ENCODE assay signal across 20 cellular contexts in genomic region chr22:30556388-30556787, GRCh38. TPM values are rescaled to one million over a fixed set of nuclear protein-coding genes. Genes with fewer than 3 reads are reported as not detected.
A peak's percentile ranks its signal among the peaks of the same experiment; 100 is the strongest.
DNase-seq lines count a peak whose midpoint lies in the region; ATAC-seq and TF ChIP-seq lines count a peak whose summit lies in the region.
"Had no signal": no experiment of that assay in that cellular context is flagged by ENCODE, and none has a peak within 500 bp of the region (broad histone marks: within the 10 kb centered on the region; RNA-seq: fewer than 3 reads in every experiment).

No MANE protein-coding gene starts in this region.

- no peaks in the 10 kb centered on the region for H3F3A ChIP-seq in Loucy (ENCODE audit: low read depth)

- H3K27me3 ChIP-seq in Loucy (ENCODE audit: insufficient read depth, low read length, poor library complexity, severe bottlenecking) (no peaks in the 10 kb centered on the region), right lobe of liver (no peaks in the 10 kb centered on the region), SJCRH30 (no peaks in the 10 kb centered on the region)

- H4K20me1 ChIP-seq in Loucy (ENCODE audit: insufficient read depth, low read length, poor library complexity, severe bottlenecking): no peaks in the 10 kb centered on the region

- no peak overlapping the region for H3K27ac Mint-ChIP-seq in WTC11
- H3K27ac Mint-ChIP-seq: stimulated activated effector memory CD8-positive, alpha-beta T cell treated with anti-CD3 and anti-CD28 coated beads, Interleukin-12 subunit alpha, Interleukin-12 subunit beta, amount 100 ng/mL, for 72 hours; type B pancreatic cell had no signal

- ATAC-seq in WTC11 (peak; percentile 23; the same call in 1 of the 2 replicates), right lobe of liver (peak; percentile 47 to 70 (median 56))

- no peaks in the 10 kb centered on the region for H3K9me3 Mint-ChIP-seq in WTC11
- H3K9me3 Mint-ChIP-seq: stimulated activated effector memory CD8-positive, alpha-beta T cell treated with anti-CD3 and anti-CD28 coated beads, Interleukin-12 subunit alpha, Interleukin-12 subunit beta, amount 100 ng/mL, for 72 hours; type B pancreatic cell had no signal

- H3K4me1 ChIP-seq in Loucy (ENCODE audit: insufficient read depth, low read length, poor library complexity, severe bottlenecking) (no peaks in the 10 kb centered on the region), right lobe of liver (no peaks in the 10 kb centered on the region), SJCRH30 (no peaks in the 10 kb centered on the region)
- H3K4me1 ChIP-seq: lower lobe of right lung had no signal

- no peaks in the 10 kb centered on the region for H3K36me3 ChIP-seq in Loucy (ENCODE audit: insufficient read depth, low read length)
- no peaks in the 10 kb centered on the region for H3K36me3 ChIP-seq in right lobe of liver
- H3K36me3 ChIP-seq in SJCRH30: no peaks in the 10 kb centered on the region
- H3K36me3 ChIP-seq: lower lobe of right lung had no signal

- H3K4me3 Mint-ChIP-seq in WTC11: no peak overlapping the region
- H3K4me3 Mint-ChIP-seq: stimulated activated effector memory CD8-positive, alpha-beta T cell treated with anti-CD3 and anti-CD28 coated beads, Interleukin-12 subunit alpha, Interleukin-12 subunit beta, amount 100 ng/mL, for 72 hours; type B pancreatic cell had no signal

- H3K9me2 ChIP-seq in Loucy (replicated peaks; ENCODE audit: low read depth, low read length): no peaks in the 10 kb centered on the region

- H3K4me2 ChIP-seq in Loucy (ENCODE audit: low read depth, low read length, poor library complexity, severe bottlenecking): no peak overlapping the region
- H3K4me2 ChIP-seq: PC-9 had no signal

- DNase-seq in DMS 273 (lab: John Stamatoyannopoulos, UW; ENCODE audit: unreplicated experiment) (peak; percentile 49), DMS 273 treated with DMSO at 0.1 percent for 48 hours (lab: John Stamatoyannopoulos, UW) (no peak), WTC11 (ENCODE audit: low spot score) (no peak), right lobe of liver (no peak), SJCRH30 (no peak), NCI-H128 (lab: John Stamatoyannopoulos, UW; ENCODE audit: unreplicated experiment) (no peak)
- DNase-seq in activated CD4-positive, alpha-beta T cell treated with anti-CD3 and anti-CD28 coated beads for 1 hour: no peak
- DNase-seq: activated CD4-positive, CD25-positive, alpha-beta regulatory T cell; anterior cingulate cortex; foreskin melanocyte; lower lobe of right lung; NCI-H187 treated with DMSO at 0.1 percent for 48 hours; NCI-H524 treated with DMSO at 0.1 percent for 48 hours; PC-9 had no signal

- no peak for TF ChIP-seq POLR2A in right lobe of liver (IDR thresholded peaks at IDR 0.05)

- H3K9ac ChIP-seq in Loucy (ENCODE audit: low read depth, low read length, poor library complexity, severe bottlenecking): no peak overlapping the region

- H3K4me3 ChIP-seq in Loucy (ENCODE audit: low read length, poor library complexity, severe bottlenecking) (no peak overlapping the region), right lobe of liver (no peak overlapping the region), SJCRH30 (no peak overlapping the region)
- H3K4me3 ChIP-seq: lower lobe of right lung, PC-9 had no signal

- H3K36me3 Mint-ChIP-seq in WTC11: no peaks in the 10 kb centered on the region
- H3K36me3 Mint-ChIP-seq: stimulated activated effector memory CD8-positive, alpha-beta T cell treated with anti-CD3 and anti-CD28 coated beads, Interleukin-12 subunit alpha, Interleukin-12 subunit beta, amount 100 ng/mL, for 72 hours; type B pancreatic cell had no signal

- H3K27me3 Mint-ChIP-seq in WTC11 (ENCODE audit: low read depth): no peaks in the 10 kb centered on the region
- H3K27me3 Mint-ChIP-seq: type B pancreatic cell had no signal

- POLR2A ChIA-PET in WTC11 (lab: Charles Lee): no interaction called here

- H3K4me1 Mint-ChIP-seq in WTC11: peaks cover 30% of the 10 kb centered on the region
- H3K4me1 Mint-ChIP-seq: stimulated activated effector memory CD8-positive, alpha-beta T cell treated with anti-CD3 and anti-CD28 coated beads, Interleukin-12 subunit alpha, Interleukin-12 subunit beta, amount 100 ng/mL, for 72 hours had no signal

- no peak overlapping the region for H3K27ac ChIP-seq in right lobe of liver
- no peak overlapping the region for H3K27ac ChIP-seq in SJCRH30
- H3K27ac ChIP-seq: 22Rv1, lower lobe of right lung, PC-9 had no signal

- 59% methylated on average over 4 of the region's 6 CpGs for WGBS in right lobe of liver (ENCODE audit: insufficient coverage, low coverage, low lambda C conversion rate, missing lambda C conversion rate)

- H3K79me2 ChIP-seq in Loucy (ENCODE audit: insufficient read depth, low read length): no peaks in the 10 kb centered on the region

- CTCF ChIA-PET in WTC11 (lab: Charles Lee): interaction anchor here (1.1 to 2.3 kb wide), 10 partner anchors 9 to 198 kb away, joined by 3 to 9 read pairs (median 5); partner anchors contain the start of gene GAL3ST1

- intact Hi-C loops in right lobe of liver (cut with DNase I): no loop called here

- H2AFZ ChIP-seq in Loucy (ENCODE audit: low read length): no peak overlapping the region
- H2AFZ ChIP-seq: PC-9 had no signal

- TF ChIP-seq CTCF in Loucy (conservative IDR thresholded peaks at IDR 0.05; ENCODE audit: low read length): peak; percentile 30
- no peak for TF ChIP-seq CTCF in WTC11 (IDR thresholded peaks at IDR 0.05)
- TF ChIP-seq CTCF in right lobe of liver (IDR thresholded peaks at IDR 0.05): peak in 1 of 4 donors; percentile 24

- H3K9me3 ChIP-seq in Loucy (ENCODE audit: insufficient read depth, low read depth, low read length) (no peaks in the 10 kb centered on the region), right lobe of liver (no peaks in the 10 kb centered on the region), SJCRH30 (replicated peaks) (no peaks in the 10 kb centered on the region)
- H3K9me3 ChIP-seq: lower lobe of right lung had no signal

TF ChIP-seq in WTC11, 78 proteins besides CTCF, POLR2A, EP300 and RAD21:
- no peak for TF ChIP-seq NR1H2 (CRISPR knock-in tag; IDR thresholded peaks at IDR 0.05)
- TF ChIP-seq JAZF1 (CRISPR knock-in tag; IDR thresholded peaks at IDR 0.05): no peak
- TF ChIP-seq CREB1 (CRISPR knock-in tag; IDR thresholded peaks at IDR 0.05): no peak
- TF ChIP-seq NFATC4 (CRISPR knock-in tag; IDR thresholded peaks at IDR 0.05): no peak
- TF ChIP-seq GTF2I (CRISPR knock-in tag; conservative IDR thresholded peaks at IDR 0.05): no peak
- no peak for TF ChIP-seq PREB (CRISPR knock-in tag; IDR thresholded peaks at IDR 0.05; ENCODE audit: borderline replicate concordance)
- TF ChIP-seq ATF3 (CRISPR knock-in tag; conservative IDR thresholded peaks at IDR 0.05): no peak
- TF ChIP-seq ZNF263 (CRISPR knock-in tag; IDR thresholded peaks at IDR 0.05; ENCODE audit: low read depth): no peak

RNA-seq across cellular contexts. Expression of gene SEC14L6, which starts 9.8 kb away (rescaled TPM):
- total RNA-seq in WTC11 (2021): 1.6 to 2.0 TPM (median 1.7 TPM) in 3 replicates
- under 1 TPM in 5 of 6 experiments, not detected in 1; 0.06 to 0.39 (median 0.12) TPM for total RNA-seq in right lobe of liver
- not detected in 2 replicates for total RNA-seq in SJCRH30 (2014; rRNA removed; shearing (Covaris generic))
- total RNA-seq: HT1080, M059J had no signal

RNA-seq across cellular contexts. Expression of gene GAL3ST1, which starts 18.1 kb away (rescaled TPM):
- total RNA-seq in WTC11 (2021) (11.0 to 11.6 TPM (median 11.2 TPM) in 3 replicates), right lobe of liver (1 to 10 TPM in 5 of 6 experiments, under 1 TPM in 1; 0.58 to 7.0 (median 3.3) TPM)
- total RNA-seq in SJCRH30 (2014; rRNA removed; shearing (Covaris generic)): not detected in 2 replicates
- total RNA-seq: HT1080, M059J had no signal

RNA-seq across cellular contexts. Expression of gene PES1, which starts 35.3 kb away (rescaled TPM):
- total RNA-seq in WTC11 (2021) (108 to 128 TPM (median 109 TPM) in 3 replicates), right lobe of liver (10 to 100 TPM; 21.9 to 35.7 (median 31.4) TPM)
- 65.6 and 73.8 TPM in 2 replicates for total RNA-seq in SJCRH30 (2014; rRNA removed; shearing (Covaris generic))

RNA-seq across cellular contexts. Expression of gene TCN2, which starts 50.6 kb away (rescaled TPM):
- total RNA-seq in WTC11 (2021): 34.7 to 39.0 TPM (median 36.7 TPM) in 3 replicates
- total RNA-seq in right lobe of liver: 10 to 100 TPM in 5 of 6 experiments, 1 to 10 TPM in 1; 8.9 to 14.6 (median 12.8) TPM
- total RNA-seq in SJCRH30 (2014; rRNA removed; shearing (Covaris generic)): 0.53 and 0.85 TPM in 2 replicates

RNA-seq across cellular contexts. Expression of gene SEC14L4, which starts 50.9 kb away (rescaled TPM):
- total RNA-seq in WTC11 (2021) (1.9 to 2.9 TPM (median 2.8 TPM) in 3 replicates), right lobe of liver (10 to 100 TPM in 5 of 6 experiments, 1 to 10 TPM in 1; 9.4 to 27.7 (median 17.9) TPM)
- not detected in 2 replicates for total RNA-seq in SJCRH30 (2014; rRNA removed; shearing (Covaris generic))
- total RNA-seq: HT1080, M059J had no signal
